15 cellular contexts compared by ENCODE assay signal in the genomic region with DNA sequence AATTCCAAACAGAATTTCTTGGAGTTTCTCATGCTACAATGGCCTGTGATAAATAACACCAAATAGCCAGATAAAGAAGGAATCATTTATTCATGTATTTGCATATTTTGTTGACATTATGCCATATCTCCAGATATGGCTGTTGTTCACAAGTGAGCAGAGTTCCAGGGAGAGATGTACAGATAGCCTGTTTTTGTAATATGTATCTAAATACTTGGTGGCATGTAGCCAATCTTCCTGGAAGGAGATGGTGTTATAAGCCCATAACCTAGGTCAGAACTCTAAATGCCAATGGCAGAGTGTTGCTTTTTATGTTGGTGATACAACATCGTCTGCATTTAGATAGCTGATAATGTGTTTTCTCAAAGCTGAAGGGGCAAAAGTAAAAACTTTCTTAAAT.
"Had no signal": no experiment of that assay in that cellular context is flagged by ENCODE, and none has a peak within 500 bp of the region (broad histone marks: within the 10 kb centered on the region; RNA-seq: fewer than 3 reads in every experiment).

No MANE protein-coding gene starts in this region.

- H3K9me3 ChIP-seq: colonic mucosa, lower lobe of right lung, mucosa of descending colon, ovary had no signal

- H3K4me3 ChIP-seq: colonic mucosa, lower lobe of right lung, mucosa of descending colon, ovary had no signal

- H3K27me3 ChIP-seq: colonic mucosa, ovary had no signal

- DNase-seq: activated B cell treated with CpG ODN at 0.5 μM for 24 hours; activated CD4-positive, alpha-beta T cell treated with anti-CD3 and anti-CD28 coated beads for 48 hours; activated CD8-positive, alpha-beta T cell treated with anti-CD3 and anti-CD28 coated beads for 36 hours; activated effector memory CD4-positive, alpha-beta T cell treated with anti-CD3 and anti-CD28 coated beads, Interleukin-2, amount 50 U/mL, for 16 hours; activated T-cell treated with anti-CD3 and anti-CD28 coated beads, Interleukin-2, amount 50 U/mL, for 48 hours; amniotic stem cell; central memory CD4-positive, alpha-beta T cell; lower lobe of right lung; naive thymus-derived CD4-positive, alpha-beta T cell; stimulated activated CD4-positive, alpha-beta T cell treated with anti-CD3 and anti-CD28 coated beads, Interleukin-2, amount 100 ng/mL, for 48 hours; substantia nigra had no signal

- H3K27ac ChIP-seq: colonic mucosa, lower lobe of right lung had no signal

- H3K36me3 ChIP-seq: colonic mucosa, lower lobe of right lung, ovary had no signal

- H3K4me1 ChIP-seq: colonic mucosa, lower lobe of right lung had no signal

- ATAC-seq: activated CD8-positive, alpha-beta T cell treated with anti-CD3 and anti-CD28 coated beads for 36 hours; lower lobe of right lung; mucosa of descending colon; naive thymus-derived CD4-positive, alpha-beta T cell; stimulated activated memory B cell treated with anti-CD40 and anti-IgM and Interleukin-4, amounts not matched to agents 10 μg/mL and 1 μg/mL and 100 μg/mL, for 72 hours had no signal
